ENCODE assay signal across 8 cellular contexts in the genomic region with DNA sequence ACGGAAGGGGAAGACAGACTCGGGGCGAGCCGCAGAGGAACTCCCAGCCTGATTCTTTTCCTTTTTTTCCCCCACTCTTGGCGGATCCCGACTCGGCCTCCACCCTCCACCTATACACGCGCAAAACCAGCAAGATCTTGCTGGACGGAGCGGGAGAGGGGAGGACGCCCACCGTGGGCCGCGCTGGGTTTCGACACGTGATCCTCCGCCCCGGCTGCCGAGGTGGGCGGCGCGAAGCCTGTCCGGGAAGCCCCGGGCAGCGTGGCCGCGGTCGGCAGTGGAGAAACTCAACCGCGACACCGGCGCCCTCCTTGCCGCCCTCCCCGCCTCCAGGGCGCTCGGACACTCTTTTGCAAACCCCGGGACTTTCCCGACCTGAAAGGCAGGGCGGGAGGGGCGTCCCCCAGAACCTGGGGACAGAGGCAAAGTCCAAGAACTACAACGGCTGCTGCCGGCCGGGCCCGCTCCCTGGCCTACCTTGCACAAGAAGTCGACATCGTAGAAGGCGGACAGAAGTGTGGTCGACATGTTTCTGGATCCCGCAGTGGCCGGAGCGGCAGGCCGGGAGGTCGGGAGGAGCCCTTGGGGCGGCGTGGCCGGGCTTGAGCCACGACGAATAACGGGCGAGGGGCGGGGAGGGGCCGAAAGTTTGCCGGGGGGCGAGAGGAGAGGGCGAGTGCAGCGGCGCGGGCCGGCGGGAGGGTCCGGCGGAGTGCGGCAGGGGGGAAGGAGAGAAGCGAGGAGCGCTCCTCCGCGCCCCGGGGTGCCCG. TPM values are rescaled to one million over a fixed set of nuclear protein-coding genes. Genes with fewer than 3 reads are reported as not detected.
A peak's percentile ranks its signal among the peaks of the same experiment; 100 is the strongest.
DNase-seq lines count a peak whose midpoint lies in the region; ATAC-seq, FAIRE-seq and TF ChIP-seq lines count a peak whose summit lies in the region.

No MANE protein-coding gene starts in this region.

- H3K9me3 ChIP-seq in endothelial cell of umbilical vein (replicated peaks; ENCODE audit: control insufficient read depth, insufficient read depth, low read length): no peaks in the 10 kb centered on the region
- no peaks in the 10 kb centered on the region for H3K9me3 ChIP-seq in mononuclear cell (ENCODE audit: low read depth, low read length)

- H3K79me2 ChIP-seq in endothelial cell of umbilical vein (ENCODE audit: control insufficient read depth, insufficient read depth, low read length): peaks cover 49% of the 10 kb centered on the region

- no peaks in the 10 kb centered on the region for H4K20me1 ChIP-seq in endothelial cell of umbilical vein (replicated peaks; ENCODE audit: control insufficient read depth, extremely low read depth, insufficient read depth, low read length)

- dilution Hi-C loops in endothelial cell of umbilical vein (cut with MboI; ENCODE audit: extremely low pct_ligation_motif_present, low sequenced_read_pairs): loop anchor here (10.0 kb wide), 1 partner anchor 51 kb away; no protein-coding TSS in a partner anchor

- FAIRE-seq in endothelial cell of umbilical vein (lab: Jason Lieb, UNC): peak; percentile 18

- intact Hi-C loops in endothelial cell of umbilical vein (cut with micrococcal nuclease): loop anchor here (1.0 to 5.0 kb wide), 5 partner anchors 52 to 414 kb away; no protein-coding TSS in a partner anchor

- ATAC-seq in HG02642 (IDR thresholded peaks at IDR 0.05; ENCODE audit: poor library complexity, unreplicated experiment): peak; percentile 33

- CTCF ChIA-PET in endothelial cell of umbilical vein (lab: Charles Lee): interaction anchor here (0.9 to 12.8 kb wide), 22 partner anchors 8 to 398 kb away, joined by 3 to 240 read pairs (median 11); no protein-coding TSS in a partner anchor

- TF ChIP-seq CTCF in endothelial cell of umbilical vein (IDR thresholded peaks at IDR 0.05; ENCODE audit: extremely low read depth in 1 of 2, insufficient read depth in 1 of 2, low read depth in 1 of 2, low read length in 2 of 2): no peak

- peak overlapping the region; percentile 71 to 93 (median 90) for H3K4me3 ChIP-seq in endothelial cell of umbilical vein (replicated peaks in 1 of 3; ENCODE audit: insufficient read depth in 1 of 3, low read depth in 1 of 3, low read length in 3 of 3)
- H3K4me3 ChIP-seq in mononuclear cell (ENCODE audit: low read length): peak overlapping the region; percentile 99

- peaks cover 0 to 6% of the 10 kb centered on the region in 2 experiments for H3K36me3 ChIP-seq in endothelial cell of umbilical vein (ENCODE audit: control insufficient read depth in 2 of 2, extremely low read depth in 1 of 2, insufficient read depth in 2 of 2, low read length in 2 of 2)

- peak; percentile 40 for DNase-seq in NCI-H2196 (lab: John Stamatoyannopoulos, UW; ENCODE audit: unreplicated experiment)
- DNase-seq in NCI-H2196 treated with DMSO at 0.1 percent for 48 hours (lab: John Stamatoyannopoulos, UW; ENCODE audit: unreplicated experiment): no peak
- DNase-seq in NCI-H2227 (lab: John Stamatoyannopoulos, UW; ENCODE audit: unreplicated experiment): peak; percentile 82
- DNase-seq in activated CD8-positive, alpha-beta memory T cell treated with anti-CD3 and anti-CD28 coated beads for 48 hours (ENCODE audit: low read depth in 2 of 3, low spot score in 2 of 3): peak; percentile 55 to 74 (median 73)
- DNase-seq in endothelial cell of umbilical vein (ENCODE audit: low read depth, low spot score): peak; percentile 69
- peak; percentile 73 for DNase-seq in stimulated activated CD8-positive, alpha-beta memory T cell treated with anti-CD3 and anti-CD28 coated beads, Interleukin-4, amount 100 ng/mL, for 24 hours (ENCODE audit: low read depth)

- no peaks in the 10 kb centered on the region for H3K27me3 ChIP-seq in endothelial cell of umbilical vein (ENCODE audit: control insufficient read depth in 2 of 2, insufficient read depth in 2 of 2, low read length in 2 of 2)
- no peaks in the 10 kb centered on the region for H3K27me3 ChIP-seq in mononuclear cell (ENCODE audit: insufficient read depth, low read length)

- peak overlapping the region; percentile 90 for H3K9ac ChIP-seq in endothelial cell of umbilical vein (replicated peaks; ENCODE audit: extremely low read depth, insufficient read depth, low read length)

- TF ChIP-seq POLR2A in endothelial cell of umbilical vein (IDR thresholded peaks at IDR 0.05; ENCODE audit: low read depth, low read length): no peak

- H3K4me2 ChIP-seq in endothelial cell of umbilical vein (ENCODE audit: insufficient read depth, low read length): peak overlapping the region; percentile 54

- no peak overlapping the region for H2AFZ ChIP-seq in endothelial cell of umbilical vein (ENCODE audit: low read depth, low read length)

- H3K4me1 ChIP-seq in endothelial cell of umbilical vein (ENCODE audit: control insufficient read depth, extremely low read depth, insufficient read depth, low read length) (peaks cover 36% of the 10 kb centered on the region), mononuclear cell (ENCODE audit: insufficient read depth, low read length) (peaks cover 46% of the 10 kb centered on the region)

- H3K27ac ChIP-seq in endothelial cell of umbilical vein (ENCODE audit: insufficient read depth, low read depth, low read length): peak overlapping the region; percentile 88

- no peaks in the 10 kb centered on the region for H3K9me1 ChIP-seq in endothelial cell of umbilical vein (replicated peaks; ENCODE audit: control insufficient read depth, extremely low read depth, insufficient read depth, low read length)

- POLR2A ChIA-PET in endothelial cell of umbilical vein (lab: Charles Lee): interaction anchor here (0.6 to 2.1 kb wide), 28 partner anchors 24 to 397 kb away, joined by 3 to 16 read pairs (median 4); no protein-coding TSS in a partner anchor

- BruUV-seq in endothelial cell of umbilical vein (replicated peaks; lab: Mats Ljungman, UMichigan): TSS peak; percentile 27

TF ChIP-seq in endothelial cell of umbilical vein, 7 proteins besides CTCF, POLR2A, EP300 and RAD21:
- TF ChIP-seq EZH2 (IDR thresholded peaks at IDR 0.05; ENCODE audit: borderline replicate concordance, low read depth, low read length, severe bottlenecking) (no peak), FOS (IDR thresholded peaks at IDR 0.05; ENCODE audit: borderline replicate concordance, insufficient read depth, low read length) (no peak), MYC (IDR thresholded peaks at IDR 0.05; ENCODE audit: low read depth, low read length) (no peak)
- TF ChIP-seq, protein P1, sequence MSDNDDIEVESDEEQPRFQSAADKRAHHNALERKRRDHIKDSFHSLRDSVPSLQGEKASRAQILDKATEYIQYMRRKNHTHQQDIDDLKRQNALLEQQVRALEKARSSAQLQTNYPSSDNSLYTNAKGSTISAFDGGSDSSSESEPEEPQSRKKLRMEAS (IDR thresholded peaks at IDR 0.05; ENCODE audit: insufficient read depth, insufficient read length): peak; percentile 35

RNA-seq across cellular contexts. Expression of a gene that starts 0.4 kb away (rescaled TPM):
- 73.4 and 75.9 TPM in 2 replicates for total RNA-seq in endothelial cell of umbilical vein
- 13.2 and 14.5 TPM in 2 replicates for polyA plus RNA-seq in endothelial cell of umbilical vein
- 10.2 and 12.1 TPM in 2 replicates for polyA plus RNA-seq in endothelial cell of umbilical vein (2011; cell fraction: cytosol; rRNA removed)
- 15.6 and 20.8 TPM in 2 replicates for polyA plus RNA-seq in endothelial cell of umbilical vein (2011; cell fraction: nucleus; rRNA removed)
- polyA plus RNA-seq in endothelial cell of umbilical vein (2012): 28.9 and 35.9 TPM in 2 replicates
- 6.9 and 10.8 TPM in 2 replicates for polyA minus RNA-seq in endothelial cell of umbilical vein
- polyA minus RNA-seq in endothelial cell of umbilical vein (2011; cell fraction: cytosol; rRNA and poly(A)+ RNA removed): 20.3 TPM
- polyA minus RNA-seq in endothelial cell of umbilical vein (2011; cell fraction: nucleus; rRNA and poly(A)+ RNA removed): 11.7 and 17.1 TPM in 2 replicates
- 144 TPM for total RNA-seq in mononuclear cell
